28 cellular contexts compared by ENCODE assay signal in genomic region chr2:218012306-218012705, GRCh38. TPM values are rescaled to one million over a fixed set of nuclear protein-coding genes. Genes with fewer than 3 reads are reported as not detected.
A peak's percentile ranks its signal among the peaks of the same experiment; 100 is the strongest.
DNase-seq lines count a peak whose midpoint lies in the region; ATAC-seq, FAIRE-seq and TF ChIP-seq lines count a peak whose summit lies in the region.
"Had no signal": no experiment of that assay in that cellular context is flagged by ENCODE, and none has a peak within 500 bp of the region (broad histone marks: within the 10 kb centered on the region; RNA-seq: fewer than 3 reads in every experiment).

No MANE protein-coding gene starts in this region.

- H3K56ac ChIP-seq in IMR-90 (ENCODE audit: extremely low read depth, insufficient read depth, low read length): no peak overlapping the region
- no peak overlapping the region for H3K56ac ChIP-seq in H1 (replicated peaks; ENCODE audit: insufficient read length, low read depth, low read length)

- H3K27me3 ChIP-seq in IMR-90 (ENCODE audit: control insufficient read depth, insufficient read depth, low read length) (peaks cover 11% of the 10 kb centered on the region; the same call in 1 of the 2 replicates), H1 (replicated peaks in 1 of 4; ENCODE audit: control insufficient read depth in 3 of 4, extremely low read depth in 1 of 4, insufficient read depth in 3 of 4, low read length in 3 of 4) (peaks cover 12 to 40% (median 32%) of the 10 kb centered on the region in 4 experiments)
- H3K27me3 ChIP-seq: BE2C had no signal

- no peak overlapping the region for H3K27ac Mint-ChIP-seq in type B pancreatic cell
- H3K27ac Mint-ChIP-seq in activated T-cell treated with anti-CD3 and anti-CD28 coated beads, Interleukin-2, amount 50 U/mL, for 24 hours: no peak overlapping the region
- H3K27ac Mint-ChIP-seq: CD4-positive, CD25-positive, alpha-beta regulatory T cell; H9; HFFc6 had no signal

- H2AK9ac ChIP-seq in IMR-90 (replicated peaks; ENCODE audit: low read depth, low read length, poor library complexity): no peak overlapping the region

- H3K36me3 ChIP-seq in IMR-90 (ENCODE audit: control insufficient read depth, insufficient read depth, low read length) (no peaks in the 10 kb centered on the region), H1 (ENCODE audit: control insufficient read depth in 2 of 4, insufficient read depth in 4 of 4, low read length in 3 of 4) (no peaks in the 10 kb centered on the region), kidney (ENCODE audit: control insufficient read depth in 1 of 2, insufficient read depth in 2 of 2, low read length in 2 of 2) (no peaks in the 10 kb centered on the region)
- H3K36me3 ChIP-seq: SJCRH30 had no signal

- dilution Hi-C loops in IMR-90 (cut with HindIII; ENCODE audit: low sequenced_read_pairs, unreplicated experiment): no loop called here

- H2BK5ac ChIP-seq in IMR-90 (ENCODE audit: low read depth, low read length, poor library complexity, severe bottlenecking) (no peak overlapping the region), H1 (ENCODE audit: low read depth, low read length) (no peak overlapping the region)

- H3K79me1 ChIP-seq in IMR-90 (ENCODE audit: low read depth in 1 of 2, low read length in 2 of 2) (peaks cover 0 to 18% of the 10 kb centered on the region in 2 experiments; a peak in 2 of 4 replicates), H1 (ENCODE audit: low read depth, low read length) (no peaks in the 10 kb centered on the region)

- TF ChIP-seq CTCF in IMR-90 (conservative IDR thresholded peaks at IDR 0.05; ENCODE audit: low read depth, low read length): no peak
- TF ChIP-seq CTCF in H1 (IDR thresholded peaks at IDR 0.05; ENCODE audit: control extremely low read depth in 1 of 3, insufficient read depth in 1 of 3, low read depth in 1 of 3, low read length in 3 of 3): no peak
- no peak for TF ChIP-seq CTCF in type B pancreatic cell (conservative IDR thresholded peaks at IDR 0.05)
- TF ChIP-seq CTCF in kidney (IDR thresholded peaks at IDR 0.05; ENCODE audit: borderline replicate concordance, extremely low read depth, insufficient read depth): no peak

- H3K4me1 ChIP-seq in IMR-90 (ENCODE audit: control insufficient read depth, insufficient read depth, low read length) (peaks cover 18% of the 10 kb centered on the region), H1 (replicated peaks in 1 of 4; ENCODE audit: control insufficient read depth in 3 of 4, insufficient read depth in 4 of 4, low read length in 3 of 4) (peaks cover 0 to 15% (median 9%) of the 10 kb centered on the region in 4 experiments; a peak in 5 of 7 replicates), kidney (ENCODE audit: control insufficient read depth in 1 of 2, insufficient read depth in 1 of 2, low read depth in 1 of 2, low read length in 2 of 2) (peaks cover 0 to 5% of the 10 kb centered on the region in 2 donors)
- H3K4me1 ChIP-seq: SJCRH30 had no signal

- BruUV-seq in IMR-90 (replicated peaks; lab: Mats Ljungman, UMichigan): no TSS peak

- H3K36me3 Mint-ChIP-seq in type B pancreatic cell: no peaks in the 10 kb centered on the region
- H3K36me3 Mint-ChIP-seq in activated T-cell treated with anti-CD3 and anti-CD28 coated beads, Interleukin-2, amount 50 U/mL, for 24 hours (ENCODE audit: low read depth): no peaks in the 10 kb centered on the region
- H3K36me3 Mint-ChIP-seq: CD4-positive, CD25-positive, alpha-beta regulatory T cell had no signal

- H3K79me2 ChIP-seq in H1 (ENCODE audit: control insufficient read depth in 1 of 2, insufficient read depth in 2 of 2, low read length in 2 of 2): no peaks in the 10 kb centered on the region

- H2BK15ac ChIP-seq in IMR-90 (ENCODE audit: low read depth, low read length) (no peak overlapping the region), H1 (ENCODE audit: low read length) (no peak overlapping the region)

- no peak for FAIRE-seq in H1 (lab: Jason Lieb, UNC)
- FAIRE-seq in kidney (lab: Jason Lieb, UNC): no peak
- FAIRE-seq: GM12892 had no signal

- H4K20me1 ChIP-seq in IMR-90 (ENCODE audit: insufficient read depth, low read length) (no peaks in the 10 kb centered on the region), H1 (replicated peaks in 1 of 2; ENCODE audit: control insufficient read depth in 1 of 2, insufficient read depth in 2 of 2, low read length in 2 of 2) (no peaks in the 10 kb centered on the region)

- H3K4ac ChIP-seq in IMR-90 (ENCODE audit: low read depth, low read length): no peak overlapping the region
- no peak overlapping the region for H3K4ac ChIP-seq in H1 (replicated peaks; ENCODE audit: insufficient read length, low read depth, low read length)

- H2BK20ac ChIP-seq in IMR-90 (ENCODE audit: low read depth, low read length) (no peak overlapping the region), H1 (ENCODE audit: low read length) (peak overlapping the region; percentile 32; the same call in 1 of the 2 replicates)

- H3K27ac ChIP-seq in IMR-90 (ENCODE audit: insufficient read depth, low read length): no peak overlapping the region
- H3K27ac ChIP-seq in H1 (ENCODE audit: low read depth, low read length): no peak overlapping the region
- H3K27ac ChIP-seq in kidney (ENCODE audit: low read depth in 2 of 2, low read length in 2 of 2): no peak overlapping the region
- H3K27ac ChIP-seq: SJCRH30 had no signal

- in situ Hi-C loops in IMR-90 (cut with MboI; ENCODE audit: low sequenced_read_pairs): no loop called here

- peak overlapping the region; percentile 12 for H3K4me3 Mint-ChIP-seq in type B pancreatic cell
- H3K4me3 Mint-ChIP-seq in activated T-cell treated with anti-CD3 and anti-CD28 coated beads, Interleukin-2, amount 50 U/mL, for 24 hours: no peak overlapping the region
- H3K4me3 Mint-ChIP-seq: CD4-positive, CD25-positive, alpha-beta regulatory T cell; H9; HFFc6 had no signal

- H3K14ac ChIP-seq in IMR-90 (replicated peaks; ENCODE audit: low read depth, low read length) (no peak overlapping the region), H1 (ENCODE audit: insufficient read length) (no peak overlapping the region)

- H3K9me3 Mint-ChIP-seq in type B pancreatic cell: no peaks in the 10 kb centered on the region
- no peaks in the 10 kb centered on the region for H3K9me3 Mint-ChIP-seq in activated T-cell treated with anti-CD3 and anti-CD28 coated beads, Interleukin-2, amount 50 U/mL, for 24 hours
- H3K9me3 Mint-ChIP-seq: H9, HFFc6 had no signal

- no peak overlapping the region for H3K9ac ChIP-seq in IMR-90 (ENCODE audit: low read depth, low read length)
- H3K9ac ChIP-seq in H1 (replicated peaks in 1 of 4; ENCODE audit: extremely low read depth in 1 of 4, low read depth in 3 of 4, low read length in 3 of 4): no peak overlapping the region
- no peak overlapping the region for H3K9ac ChIP-seq in kidney (ENCODE audit: low read length in 2 of 2)

- no peak for TF ChIP-seq POLR2A in IMR-90 (IDR thresholded peaks at IDR 0.05; ENCODE audit: low read depth, low read length)
- TF ChIP-seq POLR2A in H1 (IDR thresholded peaks at IDR 0.05; ENCODE audit: control extremely low read depth in 1 of 2, low read depth in 2 of 2, low read length in 2 of 2): no peak

- peaks cover 47% of the 10 kb centered on the region for H3K27me3 Mint-ChIP-seq in type B pancreatic cell
- peaks cover 58% of the 10 kb centered on the region for H3K27me3 Mint-ChIP-seq in activated T-cell treated with anti-CD3 and anti-CD28 coated beads, Interleukin-2, amount 50 U/mL, for 24 hours

- POLR2A ChIA-PET in IMR-90 (lab: Charles Lee; ENCODE audit: unreplicated experiment) (no interaction called here), H1 (lab: Charles Lee; ENCODE audit: partially characterized antibody) (interaction anchor here (0.8 to 2.4 kb wide), 3 partner anchors 13 to 19 kb away, joined by 3 to 11 read pairs (median 4); no protein-coding TSS in a partner anchor)

- H2BK120ac ChIP-seq in IMR-90 (ENCODE audit: low read depth, low read length) (no peak overlapping the region), H1 (replicated peaks; ENCODE audit: low read depth, low read length) (no peak overlapping the region)

- 0 out of 2 replicates have a peak, but pooled peaks cover 9% of the 10 kb centered on the region for H3K9me1 ChIP-seq in IMR-90 (ENCODE audit: insufficient read depth, low read length)

- H4K91ac ChIP-seq in IMR-90 (ENCODE audit: insufficient read depth, low read depth, low read length) (no peak overlapping the region), H1 (replicated peaks; ENCODE audit: insufficient read length, low read length) (no peak overlapping the region)

- no peak for DNase-seq in IMR-90
- DNase-seq in H1 (ENCODE audit: low read depth in 1 of 2, low spot score in 2 of 2): no peak
- peak; percentile 57 for DNase-seq in mucosa of gallbladder (ENCODE audit: low spot score)
- no peak for DNase-seq in type B pancreatic cell (ENCODE audit: extremely low spot score, unreplicated experiment)
- no peak for DNase-seq in activated T-cell treated with anti-CD3 and anti-CD28 coated beads, Interleukin-2, amount 50 U/mL, for 24 hours
- no peak for DNase-seq in kidney
- DNase-seq in posterior vena cava (ENCODE audit: low spot score): no peak
- DNase-seq: BE2C; CD4-positive, CD25-positive, alpha-beta regulatory T cell; DMS153; DND-41; H9; HFFc6; KBM-7; MV-4-11; NCI-H1105; NCI-H1436 treated with DMSO at 0.1 percent for 48 hours; NCI-H1930; NCI-H2107; NCI-H446; NCI-H524 treated with DMSO at 0.1 percent for 48 hours; NCI-H774; PC-3; SJCRH30 had no signal

- H3K18ac ChIP-seq in IMR-90 (ENCODE audit: low read depth, low read length) (no peak overlapping the region), H1 (ENCODE audit: extremely low read depth, low read length) (no peak overlapping the region)

- intact Hi-C loops in IMR-90 (cut with micrococcal nuclease) (no loop called here), kidney (cut with DNase I) (no loop called here), posterior vena cava (cut with DNase I) (no loop called here)

- WGBS in IMR-90 (ENCODE audit: extremely low coverage in 2 of 2, insufficient read length in 1 of 2), 2 experiments: no CpG with 5 or more reads among the region's 1 CpG
- WGBS in H1 (ENCODE audit: extremely low coverage in 1 of 2, insufficient coverage in 1 of 2, insufficient read length in 1 of 2, insufficient replicate concordance in 2 of 2, low coverage in 1 of 2, low lambda C conversion rate in 2 of 2, missing lambda C conversion rate in 1 of 2), 2 experiments: 67% methylated on average over 1 of the region's 1 CpG; no CpG with 5 or more reads in 1 of the 2 experiments

- no peak overlapping the region for H2BK12ac ChIP-seq in H1 (ENCODE audit: low read depth, low read length)

- H3K4me3 ChIP-seq in IMR-90 (ENCODE audit: insufficient read depth, low read depth, low read length) (no peak overlapping the region), H1 (ENCODE audit: extremely low read depth in 1 of 4, insufficient read depth in 2 of 4, low read depth in 3 of 4, low read length in 4 of 4) (no peak overlapping the region), kidney (ENCODE audit: low read length in 2 of 2) (no peak overlapping the region)
- H3K4me3 ChIP-seq: SJCRH30 had no signal

- H2AFZ ChIP-seq in IMR-90 (replicated peaks; ENCODE audit: low read length, poor library complexity): peak overlapping the region; percentile 37
- H2AFZ ChIP-seq in H1 (ENCODE audit: low read length): no peak overlapping the region

- CTCF ChIA-PET in IMR-90 (lab: Yijun Ruan, JAX) (no interaction called here), H1 (lab: Charles Lee; ENCODE audit: partially characterized antibody) (interaction anchor here (0.7 to 3.3 kb wide), 14 partner anchors 9 to 226 kb away, joined by 3 to 16 read pairs (median 7); no protein-coding TSS in a partner anchor)

- peaks cover 12% of the 10 kb centered on the region; the same call in 1 of the 2 replicates for H3K23me2 ChIP-seq in H1 (ENCODE audit: low read depth, low read length)

- H4K8ac ChIP-seq in IMR-90 (ENCODE audit: low read depth in 2 of 2, low read length in 2 of 2): no peak overlapping the region
- H4K8ac ChIP-seq in H1 (ENCODE audit: extremely low read depth, insufficient read depth, low read length): no peak overlapping the region

- no peak for ATAC-seq in IMR-90 (ENCODE audit: low read depth)
- ATAC-seq: PC-3 had no signal

- H2AK5ac ChIP-seq in IMR-90 (ENCODE audit: low read depth, low read length): no peak overlapping the region
- peak overlapping the region; percentile 97; the same call in 1 of the 2 replicates for H2AK5ac ChIP-seq in H1 (ENCODE audit: low read depth, low read length)

- no peak for TF ChIP-seq EP300 in H1 (IDR thresholded peaks at IDR 0.05; ENCODE audit: borderline replicate concordance in 1 of 2, low read depth in 2 of 2, low read length in 2 of 2)

- H3K4me2 ChIP-seq in IMR-90 (ENCODE audit: low read depth, low read length) (no peak overlapping the region), H1 (ENCODE audit: insufficient read depth in 1 of 2, low read depth in 2 of 2, low read length in 2 of 2) (no peak overlapping the region)

- H3K23ac ChIP-seq in IMR-90 (ENCODE audit: low read depth, low read length) (no peak overlapping the region), H1 (ENCODE audit: insufficient read length) (no peak overlapping the region)

- H4K5ac ChIP-seq in IMR-90 (ENCODE audit: low read depth, low read length) (no peak overlapping the region), H1 (ENCODE audit: insufficient read length, low read depth, low read length) (no peak overlapping the region)

- H3K9me3 ChIP-seq in IMR-90 (ENCODE audit: control insufficient read depth, insufficient read depth, low read length): no peaks in the 10 kb centered on the region
- H3K9me3 ChIP-seq in H1 (ENCODE audit: insufficient read depth in 2 of 2, low read depth in 1 of 2, low read length in 1 of 2): no peaks in the 10 kb centered on the region
- no peaks in the 10 kb centered on the region for H3K9me3 ChIP-seq in kidney (ENCODE audit: control insufficient read depth in 1 of 2, low read length in 2 of 2)
- H3K9me3 ChIP-seq: BE2C, SJCRH30 had no signal

- H3K4me1 Mint-ChIP-seq in type B pancreatic cell (ENCODE audit: unreplicated experiment): peaks cover 36% of the 10 kb centered on the region
- peaks cover 7% of the 10 kb centered on the region for H3K4me1 Mint-ChIP-seq in activated T-cell treated with anti-CD3 and anti-CD28 coated beads, Interleukin-2, amount 50 U/mL, for 24 hours (ENCODE audit: low read depth)

- TF ChIP-seq RAD21 in IMR-90 (IDR thresholded peaks at IDR 0.05; ENCODE audit: low read length) (no peak), H1 (IDR thresholded peaks at IDR 0.05 in 1 of 2, conservative IDR thresholded peaks at IDR 0.05 in 1 of 2; ENCODE audit: low read depth in 2 of 2, low read length in 2 of 2) (no peak)

RNA-seq across cellular contexts. Expression of gene TNS1, which starts 9.5 kb away (rescaled TPM):
- total RNA-seq in IMR-90 (2012; rRNA removed) (41.9 and 45.2 TPM in 2 replicates), mucosa of gallbladder (469 TPM), type B pancreatic cell (ENCODE audit: low replicate concordance) (59.2 and 87.5 TPM in 2 replicates), kidney (471 TPM), posterior vena cava (1,000 to 10,000 TPM; 1,255 to 1,508 TPM)
- polyA plus RNA-seq in IMR-90 (2012; rRNA removed) (40.3 and 41.1 TPM in 2 replicates), H1 (2011; rRNA removed) (1.5 and 1.9 TPM in 2 replicates), kidney (ENCODE audit: insufficient read depth, low read depth, low replicate concordance) (44.8 TPM)
- 17.3 and 23.8 TPM in 2 replicates for polyA plus RNA-seq in IMR-90 (2012; cell fraction: cytosol; rRNA removed)
- polyA plus RNA-seq in IMR-90 (2012; cell fraction: nucleus; rRNA removed; ENCODE audit: low replicate concordance): 68.3 and 71.1 TPM in 2 replicates
- total RNA-seq in H1 (2021; fragmentation: NEBNext Ultra II Directional; extraction: Animal tissue kit (Norgen Biotek cat#: 25700)): 4.8 and 5.1 TPM in 2 replicates
- polyA plus RNA-seq in H1 (2011; cell fraction: cytosol; rRNA removed): 1.3 TPM
- polyA plus RNA-seq in H1 (2011; cell fraction: nucleus; rRNA removed): 7.3 TPM
- 2.0 to 2.7 TPM (median 2.3 TPM) in 4 replicates for polyA plus RNA-seq in H1 (2012, experiment 1 of 2)
- polyA plus RNA-seq in H1 (2012, experiment 2 of 2): 1.1 TPM
- 1.9 TPM for polyA plus RNA-seq in H1 (2013, experiment 1 of 2)
- 2.0 TPM for polyA plus RNA-seq in H1 (2013, experiment 2 of 2)
- polyA minus RNA-seq in H1 (2011; rRNA and poly(A)+ RNA removed): 11.6 and 19.6 TPM in 2 replicates
- polyA minus RNA-seq in H1 (2011; cell fraction: cytosol; rRNA and poly(A)+ RNA removed): 4.1 TPM
- 15.0 TPM for polyA minus RNA-seq in H1 (2011; cell fraction: nucleus; rRNA and poly(A)+ RNA removed)
- polyA plus RNA-seq: CD4-positive, CD25-positive, alpha-beta regulatory T cell had no signal

RNA-seq across cellular contexts. Expression of gene RUFY4, which starts 56.7 kb away (rescaled TPM):
- total RNA-seq in IMR-90 (2012; rRNA removed): not detected in 2 replicates
- polyA plus RNA-seq in IMR-90 (2012; rRNA removed): not detected in 2 replicates
- polyA plus RNA-seq in IMR-90 (2012; cell fraction: cytosol; rRNA removed): not detected in 2 replicates
- polyA plus RNA-seq in IMR-90 (2012; cell fraction: nucleus; rRNA removed; ENCODE audit: low replicate concordance): not detected in 2 replicates
- 0.32 TPM in 1 of 2 replicates, not detected in the other for total RNA-seq in H1 (2021; fragmentation: NEBNext Ultra II Directional; extraction: Animal tissue kit (Norgen Biotek cat#: 25700))
- polyA plus RNA-seq in H1 (2011; rRNA removed): 0.38 and 0.66 TPM in 2 replicates
- 1.0 TPM for polyA plus RNA-seq in H1 (2011; cell fraction: cytosol; rRNA removed)
- 3.6 TPM for polyA plus RNA-seq in H1 (2011; cell fraction: nucleus; rRNA removed)
- polyA plus RNA-seq in H1 (2012, experiment 1 of 2): 0.32 to 1.1 TPM (median 0.71 TPM) in 4 replicates
- not detected for polyA plus RNA-seq in H1 (2012, experiment 2 of 2)
- polyA plus RNA-seq in H1 (2013, experiment 1 of 2): 0.30 TPM
- 0.11 TPM for polyA plus RNA-seq in H1 (2013, experiment 2 of 2)
- polyA minus RNA-seq in H1 (2011; rRNA and poly(A)+ RNA removed): 0.51 and 1.2 TPM in 2 replicates
- polyA minus RNA-seq in H1 (2011; cell fraction: cytosol; rRNA and poly(A)+ RNA removed): not detected
- 1.5 TPM for polyA minus RNA-seq in H1 (2011; cell fraction: nucleus; rRNA and poly(A)+ RNA removed)
- 0.17 TPM for total RNA-seq in mucosa of gallbladder
- not detected in 2 replicates for total RNA-seq in type B pancreatic cell (ENCODE audit: low replicate concordance)
- total RNA-seq in kidney: 0.69 TPM
- polyA plus RNA-seq in kidney (ENCODE audit: insufficient read depth, low read depth, low replicate concordance): not detected
- under 1 TPM in 1 of 2 donors, not detected in 1; 0.14 TPM for total RNA-seq in posterior vena cava
- total RNA-seq: HFFc6, HT1080, LHCN-M2, MCF 10A, PC-3, SJCRH30 had no signal
